19 cellular contexts compared by ENCODE assay signal in the genomic region with DNA sequence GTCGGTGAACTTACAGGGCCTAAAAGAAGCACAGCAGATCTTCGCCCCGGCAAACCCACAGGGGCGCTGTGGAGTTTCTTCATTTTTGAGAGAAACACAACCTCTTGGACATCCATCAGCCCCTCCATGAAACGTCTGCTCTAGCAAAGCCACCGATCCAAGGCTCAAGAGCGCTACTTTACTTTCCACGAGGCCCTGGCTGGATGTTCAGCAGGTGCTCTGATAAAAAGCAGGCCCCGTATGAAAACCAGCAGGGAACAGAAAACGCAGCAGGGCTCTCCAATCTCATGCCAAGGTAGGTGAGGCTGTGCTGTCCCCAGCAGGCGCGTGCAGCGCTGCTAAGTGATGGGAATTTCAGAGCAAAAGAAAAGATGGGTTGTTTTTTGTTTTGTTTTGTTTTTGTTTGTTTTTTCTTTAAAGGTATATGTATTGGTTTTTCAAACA.
DNase-seq lines count a peak whose midpoint lies in the region; ATAC-seq, FAIRE-seq and TF ChIP-seq lines count a peak whose summit lies in the region.
"Had no signal": no experiment of that assay in that cellular context is flagged by ENCODE, and none has a peak within 500 bp of the region (broad histone marks: within the 10 kb centered on the region; RNA-seq: fewer than 3 reads in every experiment).

No MANE protein-coding gene starts in this region.

- no peak overlapping the region for H2BK15ac ChIP-seq in H1 (ENCODE audit: low read length)

- no peak overlapping the region for H2BK5ac ChIP-seq in H1 (ENCODE audit: low read depth, low read length)

- no peak overlapping the region for H2BK12ac ChIP-seq in H1 (ENCODE audit: low read depth, low read length)

- H3K9me3 ChIP-seq in breast epithelium, result no peaks in the 10 kb centered on the region
- peaks cover 3 to 6% of the 10 kb centered on the region in 2 experiments; a peak in 2 of 4 replicates for H3K9me3 ChIP-seq in H1 (ENCODE audit: insufficient read depth in 2 of 2, low read depth in 1 of 2, low read length in 1 of 2)
- no peaks in the 10 kb centered on the region for H3K9me3 ChIP-seq in upper lobe of right lung
- H3K9me3 ChIP-seq in gastrocnemius medialis, result no peaks in the 10 kb centered on the region
- H3K9me3 ChIP-seq: sigmoid colon, tibial nerve had no signal

- H3K4me3 Mint-ChIP-seq in MCF 10A (ENCODE audit: unreplicated experiment), result no peak overlapping the region
- H3K4me3 Mint-ChIP-seq: activated naive CD8-positive, alpha-beta T cell treated with anti-CD3 and anti-CD28 coated beads, Interleukin-2, amount 50 U/mL, for 24 hours; IgD-negative memory B cell; mesothelial cell of epicardium; stimulated activated effector memory CD8-positive, alpha-beta T cell treated with anti-CD3 and anti-CD28 coated beads, Interleukin-12 subunit alpha, Interleukin-12 subunit beta, amount 100 ng/mL, for 72 hours had no signal

- H3K79me1 ChIP-seq in H1 (ENCODE audit: low read depth, low read length), result no peaks in the 10 kb centered on the region

- H2BK20ac ChIP-seq in H1 (ENCODE audit: low read length), result no peak overlapping the region

- H3K27me3 Mint-ChIP-seq in MCF 10A (ENCODE audit: insufficient read depth, unreplicated experiment), result no peaks in the 10 kb centered on the region

- in situ Hi-C loops in gastrocnemius medialis (cut with MboI; ENCODE audit: low sequenced_read_pairs in 4 of 4), result no loop called here

- peak; percentile 15 to 37; a peak in 2 of 4 replicates for TF ChIP-seq RAD21 in H1 (IDR thresholded peaks at IDR 0.05 in 1 of 2, conservative IDR thresholded peaks at IDR 0.05 in 1 of 2; ENCODE audit: low read depth in 2 of 2, low read length in 2 of 2)

- DNase-seq in MCF 10A (ENCODE audit: unreplicated experiment) (no peak), breast epithelium (ENCODE audit: low spot score in 2 of 2) (no peak), NCI-H69 (lab: John Stamatoyannopoulos, UW) (peak; percentile 39), H1 (ENCODE audit: low read depth in 1 of 2, low spot score in 2 of 2) (peak in 1 of 2 experiments; percentile 63), upper lobe of right lung (no peak), gastrocnemius medialis (no peak)
- DNase-seq: activated CD4-positive, alpha-beta T cell treated with anti-CD3 and anti-CD28 coated beads, Interleukin-2, amount 50 U/mL, for 48 hours; activated naive CD8-positive, alpha-beta T cell treated with anti-CD3 and anti-CD28 coated beads, Interleukin-2, amount 50 U/mL, for 24 hours; activated T-cell treated with anti-CD3 and anti-CD28 coated beads, Interleukin-2, amount 50 U/mL, for 48 hours; cerebellar nuclear complex had no signal

- TF ChIP-seq EP300 in H1 (IDR thresholded peaks at IDR 0.05; ENCODE audit: borderline replicate concordance in 1 of 2, low read depth in 2 of 2, low read length in 2 of 2), result no peak

- H3K23me2 ChIP-seq in H1 (ENCODE audit: low read depth, low read length), result no peaks in the 10 kb centered on the region

- BruUV-seq in MCF 10A (replicated peaks; lab: Mats Ljungman, UMichigan), result no TSS peak

- no peaks in the 10 kb centered on the region for H3K27me3 ChIP-seq in breast epithelium
- H3K27me3 ChIP-seq in H1 (replicated peaks in 1 of 4; ENCODE audit: control insufficient read depth in 3 of 4, extremely low read depth in 1 of 4, insufficient read depth in 3 of 4, low read length in 3 of 4), result no peaks in the 10 kb centered on the region
- H3K27me3 ChIP-seq in upper lobe of right lung, result no peaks in the 10 kb centered on the region
- no peaks in the 10 kb centered on the region for H3K27me3 ChIP-seq in gastrocnemius medialis
- H3K27me3 ChIP-seq: sigmoid colon, tibial nerve had no signal

- POLR2A ChIA-PET in MCF 10A (lab: Yijun Ruan, JAX), result interaction anchor here (1.0 kb wide), 1 partner anchor 52 kb away, joined by 3 read pairs; no protein-coding TSS in a partner anchor
- POLR2A ChIA-PET in H1 (lab: Charles Lee; ENCODE audit: partially characterized antibody), result interaction anchor here (0.6 kb wide), 1 partner anchor 91 kb away, joined by 4 read pairs; no protein-coding TSS in a partner anchor

- H3K4me3 ChIP-seq in breast epithelium (no peak overlapping the region), H1 (ENCODE audit: extremely low read depth in 1 of 4, insufficient read depth in 2 of 4, low read depth in 3 of 4, low read length in 4 of 4) (no peak overlapping the region), upper lobe of right lung (no peak overlapping the region), gastrocnemius medialis (no peak overlapping the region)
- H3K4me3 ChIP-seq: sigmoid colon, tibial nerve had no signal

- no peak overlapping the region for H3K56ac ChIP-seq in H1 (replicated peaks; ENCODE audit: insufficient read length, low read depth, low read length)

- no peak overlapping the region for H2AK5ac ChIP-seq in H1 (ENCODE audit: low read depth, low read length)

- CTCF ChIA-PET in MCF 10A (lab: Yijun Ruan, JAX) (no interaction called here), H1 (lab: Charles Lee; ENCODE audit: partially characterized antibody) (interaction anchor here (0.7 to 2.1 kb wide), 10 partner anchors 12 to 333 kb away, joined by 3 to 8 read pairs (median 3); no protein-coding TSS in a partner anchor)

- no peak overlapping the region for H3K18ac ChIP-seq in H1 (ENCODE audit: extremely low read depth, low read length)

- H3K4me1 Mint-ChIP-seq in MCF 10A (ENCODE audit: insufficient read depth, unreplicated experiment), result peaks cover 27% of the 10 kb centered on the region

- no peaks in the 10 kb centered on the region for H4K20me1 ChIP-seq in H1 (replicated peaks in 1 of 2; ENCODE audit: control insufficient read depth in 1 of 2, insufficient read depth in 2 of 2, low read length in 2 of 2)

- peak overlapping the region; percentile 81 for H3K27ac Mint-ChIP-seq in MCF 10A (ENCODE audit: low read depth, unreplicated experiment)
- H3K27ac Mint-ChIP-seq: activated naive CD8-positive, alpha-beta T cell treated with anti-CD3 and anti-CD28 coated beads, Interleukin-2, amount 50 U/mL, for 24 hours; IgD-negative memory B cell; stimulated activated effector memory CD8-positive, alpha-beta T cell treated with anti-CD3 and anti-CD28 coated beads, Interleukin-12 subunit alpha, Interleukin-12 subunit beta, amount 100 ng/mL, for 72 hours had no signal

- TF ChIP-seq CTCF in MCF 10A (IDR thresholded peaks at IDR 0.05; ENCODE audit: unreplicated experiment), result no peak
- no peak for TF ChIP-seq CTCF in breast epithelium (IDR thresholded peaks at IDR 0.05)
- TF ChIP-seq CTCF in H1 (IDR thresholded peaks at IDR 0.05; ENCODE audit: control extremely low read depth in 1 of 3, insufficient read depth in 1 of 3, low read depth in 1 of 3, low read length in 3 of 3), result peak; percentile 28 to 51 (median 40)
- no peak for TF ChIP-seq CTCF in upper lobe of right lung (IDR thresholded peaks at IDR 0.05)
- no peak for TF ChIP-seq CTCF in gastrocnemius medialis (IDR thresholded peaks at IDR 0.05 in 4 of 5, conservative IDR thresholded peaks at IDR 0.05 in 1 of 5)

- ATAC-seq in upper lobe of right lung, result no peak
- ATAC-seq in HG03521 (IDR thresholded peaks at IDR 0.05; ENCODE audit: unreplicated experiment), result no peak
- no peak for ATAC-seq in gastrocnemius medialis
- ATAC-seq in GM21723 (IDR thresholded peaks at IDR 0.05; ENCODE audit: unreplicated experiment), result no peak
- ATAC-seq: activated naive CD8-positive, alpha-beta T cell treated with anti-CD3 and anti-CD28 coated beads, Interleukin-2, amount 50 U/mL, for 24 hours; stimulated activated effector memory CD8-positive, alpha-beta T cell treated with anti-CD3 and anti-CD28 coated beads, Interleukin-12 subunit alpha, Interleukin-12 subunit beta, amount 100 ng/mL, for 72 hours had no signal

- H3K23ac ChIP-seq in H1 (ENCODE audit: insufficient read length), result no peak overlapping the region

- no peak overlapping the region for H3K4ac ChIP-seq in H1 (replicated peaks; ENCODE audit: insufficient read length, low read depth, low read length)

- H3K4me1 ChIP-seq in breast epithelium (no peaks in the 10 kb centered on the region), H1 (replicated peaks in 1 of 4; ENCODE audit: control insufficient read depth in 3 of 4, insufficient read depth in 4 of 4, low read length in 3 of 4) (no peaks in the 10 kb centered on the region), upper lobe of right lung (peaks cover 12% of the 10 kb centered on the region), gastrocnemius medialis (peaks cover 0 to under 1% of the 10 kb centered on the region in 2 donors)
- H3K4me1 ChIP-seq: tibial nerve had no signal

- no peaks in the 10 kb centered on the region for H3K9me3 Mint-ChIP-seq in MCF 10A (ENCODE audit: unreplicated experiment)
- H3K9me3 Mint-ChIP-seq: activated naive CD8-positive, alpha-beta T cell treated with anti-CD3 and anti-CD28 coated beads, Interleukin-2, amount 50 U/mL, for 24 hours; IgD-negative memory B cell; stimulated activated effector memory CD8-positive, alpha-beta T cell treated with anti-CD3 and anti-CD28 coated beads, Interleukin-12 subunit alpha, Interleukin-12 subunit beta, amount 100 ng/mL, for 72 hours had no signal

- peaks cover 4% of the 10 kb centered on the region for H3K36me3 Mint-ChIP-seq in MCF 10A (ENCODE audit: insufficient read depth, unreplicated experiment)
- H3K36me3 Mint-ChIP-seq: mesothelial cell of epicardium; stimulated activated effector memory CD8-positive, alpha-beta T cell treated with anti-CD3 and anti-CD28 coated beads, Interleukin-12 subunit alpha, Interleukin-12 subunit beta, amount 100 ng/mL, for 72 hours had no signal

- TF ChIP-seq POLR2A in breast epithelium (IDR thresholded peaks at IDR 0.05) (no peak), H1 (IDR thresholded peaks at IDR 0.05; ENCODE audit: control extremely low read depth in 1 of 2, low read depth in 2 of 2, low read length in 2 of 2) (no peak), gastrocnemius medialis (IDR thresholded peaks at IDR 0.05) (no peak)

- 85% methylated on average over 12 of the region's 13 CpGs; no CpG with 5 or more reads in 1 of the 2 experiments for WGBS in H1 (ENCODE audit: extremely low coverage in 1 of 2, insufficient coverage in 1 of 2, insufficient read length in 1 of 2, insufficient replicate concordance in 2 of 2, low coverage in 1 of 2, low lambda C conversion rate in 2 of 2, missing lambda C conversion rate in 1 of 2), 2 experiments

- H3K14ac ChIP-seq in H1 (ENCODE audit: insufficient read length), result no peak overlapping the region

- no peaks in the 10 kb centered on the region for H3K36me3 ChIP-seq in breast epithelium
- no peaks in the 10 kb centered on the region for H3K36me3 ChIP-seq in H1 (ENCODE audit: control insufficient read depth in 2 of 4, insufficient read depth in 4 of 4, low read length in 3 of 4)
- H3K36me3 ChIP-seq in upper lobe of right lung, result no peaks in the 10 kb centered on the region
- H3K36me3 ChIP-seq in gastrocnemius medialis, result no peaks in the 10 kb centered on the region
- H3K36me3 ChIP-seq: sigmoid colon, tibial nerve had no signal

- no peak overlapping the region for H3K9ac ChIP-seq in H1 (replicated peaks in 1 of 4; ENCODE audit: extremely low read depth in 1 of 4, low read depth in 3 of 4, low read length in 3 of 4)

- H4K91ac ChIP-seq in H1 (replicated peaks; ENCODE audit: insufficient read length, low read length), result no peak overlapping the region

- FAIRE-seq in H1 (lab: Jason Lieb, UNC), result no peak
- FAIRE-seq: endothelial cell of umbilical vein, islet of Langerhans had no signal

- H3K79me2 ChIP-seq in H1 (ENCODE audit: control insufficient read depth in 1 of 2, insufficient read depth in 2 of 2, low read length in 2 of 2), result no peaks in the 10 kb centered on the region

- H3K27ac ChIP-seq in breast epithelium (no peak overlapping the region), H1 (ENCODE audit: low read depth, low read length) (no peak overlapping the region), upper lobe of right lung (peak overlapping the region; percentile 12), gastrocnemius medialis (no peak overlapping the region)
- H3K27ac ChIP-seq: sigmoid colon had no signal

- H2AFZ ChIP-seq in H1 (ENCODE audit: low read length), result no peak overlapping the region

- no peak overlapping the region for H4K5ac ChIP-seq in H1 (ENCODE audit: insufficient read length, low read depth, low read length)

- H2BK120ac ChIP-seq in H1 (replicated peaks; ENCODE audit: low read depth, low read length), result no peak overlapping the region

- H4K8ac ChIP-seq in H1 (ENCODE audit: extremely low read depth, insufficient read depth, low read length), result no peak overlapping the region; the same call in 1 of the 2 replicates

- intact Hi-C loops in MCF 10A (cut with micrococcal nuclease), result no loop called here
- intact Hi-C loops in breast epithelium (cut with DNase I; ENCODE audit: low total_unique reads), result no loop called here
- intact Hi-C loops in upper lobe of right lung (cut with DNase I), result no loop called here
- intact Hi-C loops in gastrocnemius medialis (cut with DNase I; ENCODE audit: low total_unique reads), result no loop called here

- no peak overlapping the region for H3K4me2 ChIP-seq in H1 (ENCODE audit: insufficient read depth in 1 of 2, low read depth in 2 of 2, low read length in 2 of 2)

Comparison
In these comparisons a context has a peak if more than half of its experiments do, and no peak if none do; other contexts are left out.
1. CTCF ChIP-seq: peak in H1 (3 of 3); none in MCF 10A (single experiment), breast epithelium (0 of 3), upper lobe of right lung (single experiment) and gastrocnemius medialis (0 of 5).